Comparison of ENCODE assay signal across 18 cellular contexts in genomic region chr12:57944313-57945023, GRCh38. TPM values are rescaled to one million over a fixed set of nuclear protein-coding genes. Genes with fewer than 3 reads are reported as not detected.
DNase-seq lines count a peak whose midpoint lies in the region; ATAC-seq, FAIRE-seq and TF ChIP-seq lines count a peak whose summit lies in the region.
"Had no signal": no experiment of that assay in that cellular context is flagged by ENCODE, and none has a peak within 500 bp of the region (broad histone marks: within the 10 kb centered on the region; RNA-seq: fewer than 3 reads in every experiment).

No MANE protein-coding gene starts in this region.

- FAIRE-seq in kidney (lab: Jason Lieb, UNC): no peak

- peaks cover 32% of the 10 kb centered on the region for H3K4me1 Mint-ChIP-seq in activated CD4-positive, alpha-beta T cell treated with anti-CD3 and anti-CD28 coated beads, Interleukin-2, amount 10 ng/mL, durations not matched to agents 24 days and 14 days
- peaks cover 42% of the 10 kb centered on the region for H3K4me1 Mint-ChIP-seq in activated CD4-positive, alpha-beta T cell treated with anti-CD3 and anti-CD28 coated beads, Interleukin-2, amount 10 ng/mL, durations not matched to agents 7 days and 5 days
- H3K4me1 Mint-ChIP-seq in activated naive CD8-positive, alpha-beta T cell treated with anti-CD3 and anti-CD28 coated beads, Interleukin-2, amount 10 ng/mL, durations not matched to agents 7 days and 5 days: peaks cover 34% of the 10 kb centered on the region
- H3K4me1 Mint-ChIP-seq in progenitor cell of endocrine pancreas (ENCODE audit: low read depth): peaks cover 10% of the 10 kb centered on the region

- H3K4me1 ChIP-seq in kidney (ENCODE audit: control insufficient read depth in 1 of 2, insufficient read depth in 1 of 2, low read depth in 1 of 2, low read length in 2 of 2): peaks cover 0 to 5% of the 10 kb centered on the region in 2 donors

- H3K9me3 ChIP-seq in KOPT-K1 (ENCODE audit: insufficient read depth, low read length, poor library complexity, severe bottlenecking) (no peaks in the 10 kb centered on the region), kidney (ENCODE audit: control insufficient read depth in 1 of 2, low read length in 2 of 2) (no peaks in the 10 kb centered on the region)

- peak; percentile 54 for DNase-seq in activated CD4-positive, alpha-beta T cell treated with anti-CD3 and anti-CD28 coated beads, Interleukin-2, amount 10 ng/mL, durations not matched to agents 24 days and 14 days
- no peak for DNase-seq in activated CD4-positive, alpha-beta T cell treated with anti-CD3 and anti-CD28 coated beads, Interleukin-2, amount 10 ng/mL, durations not matched to agents 7 days and 5 days
- DNase-seq in activated naive CD8-positive, alpha-beta T cell treated with anti-CD3 and anti-CD28 coated beads, Interleukin-2, amount 10 ng/mL, durations not matched to agents 7 days and 5 days: no peak
- no peak for DNase-seq in progenitor cell of endocrine pancreas (ENCODE audit: low spot score, unreplicated experiment)
- no peak for DNase-seq in occipital lobe (lab: John Stamatoyannopoulos, UW)
- DNase-seq in activated effector memory CD4-positive, alpha-beta T cell treated with Interleukin-2 at 50 U/mL for 16 hours: no peak
- no peak for DNase-seq in kidney
- DNase-seq: 8988T, C1 segment of cervical spinal cord, NCI-H1105 treated with DMSO at 0.1 percent for 48 hours, NCI-H1694 treated with DMSO at 0.1 percent for 48 hours, NCI-H2081 treated with DMSO at 0.1 percent for 48 hours, NCI-H2171 treated with DMSO at 0.1 percent for 48 hours, NCI-H524 treated with DMSO at 0.1 percent for 48 hours, RPMI8226, SHP77, SW 1271 had no signal

- H3K9me3 Mint-ChIP-seq in activated CD4-positive, alpha-beta T cell treated with anti-CD3 and anti-CD28 coated beads, Interleukin-2, amount 10 ng/mL, durations not matched to agents 24 days and 14 days: no peaks in the 10 kb centered on the region
- no peaks in the 10 kb centered on the region for H3K9me3 Mint-ChIP-seq in activated CD4-positive, alpha-beta T cell treated with anti-CD3 and anti-CD28 coated beads, Interleukin-2, amount 10 ng/mL, durations not matched to agents 7 days and 5 days
- H3K9me3 Mint-ChIP-seq in activated naive CD8-positive, alpha-beta T cell treated with anti-CD3 and anti-CD28 coated beads, Interleukin-2, amount 10 ng/mL, durations not matched to agents 7 days and 5 days: peaks cover 2% of the 10 kb centered on the region
- no peaks in the 10 kb centered on the region for H3K9me3 Mint-ChIP-seq in progenitor cell of endocrine pancreas (ENCODE audit: low read depth)

- H3K27me3 Mint-ChIP-seq in activated CD4-positive, alpha-beta T cell treated with anti-CD3 and anti-CD28 coated beads, Interleukin-2, amount 10 ng/mL, durations not matched to agents 24 days and 14 days: no peaks in the 10 kb centered on the region
- no peaks in the 10 kb centered on the region for H3K27me3 Mint-ChIP-seq in activated CD4-positive, alpha-beta T cell treated with anti-CD3 and anti-CD28 coated beads, Interleukin-2, amount 10 ng/mL, durations not matched to agents 7 days and 5 days
- no peaks in the 10 kb centered on the region for H3K27me3 Mint-ChIP-seq in activated naive CD8-positive, alpha-beta T cell treated with anti-CD3 and anti-CD28 coated beads, Interleukin-2, amount 10 ng/mL, durations not matched to agents 7 days and 5 days
- H3K27me3 Mint-ChIP-seq in progenitor cell of endocrine pancreas: no peaks in the 10 kb centered on the region

- no peak overlapping the region for H3K4me3 Mint-ChIP-seq in activated CD4-positive, alpha-beta T cell treated with anti-CD3 and anti-CD28 coated beads, Interleukin-2, amount 10 ng/mL, durations not matched to agents 24 days and 14 days
- no peak overlapping the region for H3K4me3 Mint-ChIP-seq in activated CD4-positive, alpha-beta T cell treated with anti-CD3 and anti-CD28 coated beads, Interleukin-2, amount 10 ng/mL, durations not matched to agents 7 days and 5 days
- H3K4me3 Mint-ChIP-seq in activated naive CD8-positive, alpha-beta T cell treated with anti-CD3 and anti-CD28 coated beads, Interleukin-2, amount 10 ng/mL, durations not matched to agents 7 days and 5 days: no peak overlapping the region
- H3K4me3 Mint-ChIP-seq in progenitor cell of endocrine pancreas (ENCODE audit: low read depth): peak overlapping the region; percentile 9

- intact Hi-C loops in activated CD4-positive, alpha-beta T cell treated with anti-CD3 and anti-CD28 coated beads, Interleukin-2, amount 10 ng/mL, durations not matched to agents 24 days and 14 days (cut with micrococcal nuclease): no loop called here
- intact Hi-C loops in kidney (cut with DNase I): no loop called here

- POLR2A ChIA-PET in activated CD4-positive, alpha-beta T cell treated with anti-CD3 and anti-CD28 coated beads, Interleukin-2, amount 10 ng/mL, durations not matched to agents 7 days and 5 days (lab: Charles Lee): no interaction called here
- POLR2A ChIA-PET in activated naive CD8-positive, alpha-beta T cell treated with anti-CD3 and anti-CD28 coated beads, Interleukin-2, amount 10 ng/mL, durations not matched to agents 7 days and 5 days (lab: Charles Lee): no interaction called here

- H3K36me3 ChIP-seq in KOPT-K1 (ENCODE audit: insufficient read depth, low read length) (peaks cover 51% of the 10 kb centered on the region), kidney (ENCODE audit: control insufficient read depth in 1 of 2, insufficient read depth in 2 of 2, low read length in 2 of 2) (no peaks in the 10 kb centered on the region)

- peaks cover 13% of the 10 kb centered on the region for H3K36me3 Mint-ChIP-seq in activated CD4-positive, alpha-beta T cell treated with anti-CD3 and anti-CD28 coated beads, Interleukin-2, amount 10 ng/mL, durations not matched to agents 24 days and 14 days (ENCODE audit: low read depth)
- H3K36me3 Mint-ChIP-seq in activated CD4-positive, alpha-beta T cell treated with anti-CD3 and anti-CD28 coated beads, Interleukin-2, amount 10 ng/mL, durations not matched to agents 7 days and 5 days (ENCODE audit: low read depth): peaks cover 10% of the 10 kb centered on the region
- H3K36me3 Mint-ChIP-seq in activated naive CD8-positive, alpha-beta T cell treated with anti-CD3 and anti-CD28 coated beads, Interleukin-2, amount 10 ng/mL, durations not matched to agents 7 days and 5 days: peaks cover 22% of the 10 kb centered on the region
- H3K36me3 Mint-ChIP-seq in progenitor cell of endocrine pancreas (ENCODE audit: insufficient read depth): peaks cover 2% of the 10 kb centered on the region

- H3K9ac ChIP-seq in kidney (ENCODE audit: low read length in 2 of 2): no peak overlapping the region

- TF ChIP-seq CTCF in progenitor cell of endocrine pancreas (IDR thresholded peaks at IDR 0.05; ENCODE audit: unreplicated experiment) (no peak), kidney (IDR thresholded peaks at IDR 0.05; ENCODE audit: borderline replicate concordance, extremely low read depth, insufficient read depth) (no peak)

- no peak for ATAC-seq in activated naive CD8-positive, alpha-beta T cell treated with anti-CD3 and anti-CD28 coated beads, Interleukin-2, amount 10 ng/mL, durations not matched to agents 7 days and 5 days (ENCODE audit: low read depth)

- H3K27ac Mint-ChIP-seq in activated CD4-positive, alpha-beta T cell treated with anti-CD3 and anti-CD28 coated beads, Interleukin-2, amount 10 ng/mL, durations not matched to agents 24 days and 14 days: no peak overlapping the region
- H3K27ac Mint-ChIP-seq in activated CD4-positive, alpha-beta T cell treated with anti-CD3 and anti-CD28 coated beads, Interleukin-2, amount 10 ng/mL, durations not matched to agents 7 days and 5 days: no peak overlapping the region
- peak overlapping the region; percentile 27 for H3K27ac Mint-ChIP-seq in activated naive CD8-positive, alpha-beta T cell treated with anti-CD3 and anti-CD28 coated beads, Interleukin-2, amount 10 ng/mL, durations not matched to agents 7 days and 5 days
- H3K27ac Mint-ChIP-seq in progenitor cell of endocrine pancreas: no peak overlapping the region

- H3K27ac ChIP-seq in KOPT-K1 (ENCODE audit: low read depth, low read length, poor library complexity, severe bottlenecking) (peak overlapping the region; percentile 11), kidney (ENCODE audit: low read depth in 2 of 2, low read length in 2 of 2) (no peak overlapping the region)

- no peak overlapping the region for H3K4me3 ChIP-seq in kidney (ENCODE audit: low read length in 2 of 2)

- CTCF ChIA-PET in activated CD4-positive, alpha-beta T cell treated with anti-CD3 and anti-CD28 coated beads, Interleukin-2, amount 10 ng/mL, durations not matched to agents 7 days and 5 days (lab: Charles Lee): no interaction called here

RNA-seq across cellular contexts. Expression of gene ATP23, which starts 3.1 kb away (rescaled TPM):
- 8.3 and 10.7 TPM in 2 replicates for total RNA-seq in activated CD4-positive, alpha-beta T cell treated with anti-CD3 and anti-CD28 coated beads, Interleukin-2, amount 10 ng/mL, durations not matched to agents 24 days and 14 days
- total RNA-seq in activated CD4-positive, alpha-beta T cell treated with anti-CD3 and anti-CD28 coated beads, Interleukin-2, amount 10 ng/mL, durations not matched to agents 7 days and 5 days: 10 to 100 TPM; 15.9 to 19.1 TPM
- 10 to 100 TPM; 16.8 to 18.9 TPM for total RNA-seq in activated naive CD8-positive, alpha-beta T cell treated with anti-CD3 and anti-CD28 coated beads, Interleukin-2, amount 10 ng/mL, durations not matched to agents 7 days and 5 days
- 6.0 and 6.6 TPM in 2 replicates for total RNA-seq in progenitor cell of endocrine pancreas
- total RNA-seq in occipital lobe: 7.5 TPM
- total RNA-seq in kidney: 3.7 TPM
- polyA plus RNA-seq in kidney (ENCODE audit: insufficient read depth, low read depth, low replicate concordance): 13.1 TPM
